1 cellular context compared by ENCODE assay signal in genomic region chr12:132669166-132669879, GRCh38.
TF ChIP-seq lines count a peak whose summit lies in the region.

No MANE protein-coding gene starts in this region.

TF ChIP-seq in H1, 55 proteins besides CTCF, POLR2A, EP300 and RAD21:
- TF ChIP-seq RFX5 (IDR thresholded peaks at IDR 0.05; ENCODE audit: borderline replicate concordance, low read depth, low read length) (no peak), TAF7 (optimal IDR thresholded peaks at IDR 0.05; ENCODE audit: borderline replicate concordance, low read depth, low read length) (no peak), KDM1A (IDR thresholded peaks at IDR 0.05; ENCODE audit: borderline replicate concordance, low read length) (no peak), CHD2 (IDR thresholded peaks at IDR 0.05; ENCODE audit: low read length) (no peak), RXRA (IDR thresholded peaks at IDR 0.05; ENCODE audit: insufficient read depth, low read depth, low read length) (no peak), ATF3 (IDR thresholded peaks at IDR 0.05; ENCODE audit: insufficient read depth, low read depth, low read length) (no peak), SIRT6 (IDR thresholded peaks at IDR 0.05; ENCODE audit: low read length) (no peak)
